In the genomic region with DNA sequence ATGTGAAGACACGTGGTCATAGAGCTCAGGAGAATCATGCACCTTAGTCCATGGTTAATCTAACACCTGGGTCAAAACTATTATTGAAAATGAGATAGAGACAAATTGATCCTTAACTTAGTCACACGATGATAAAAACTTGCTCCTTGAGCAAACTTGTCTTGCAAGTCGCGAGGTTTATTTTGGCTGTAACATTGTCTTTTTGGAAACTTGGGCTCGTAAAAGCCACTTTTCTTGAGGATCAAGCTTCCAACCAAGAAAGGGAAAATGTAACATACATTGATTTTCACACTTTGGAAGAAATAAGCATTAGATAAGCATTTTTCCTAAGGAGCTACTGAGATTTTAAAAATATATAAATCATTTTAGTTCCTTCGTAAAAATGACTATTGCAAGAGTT, we compare ENCODE assay signal across 29 cellular contexts. TPM values are rescaled to one million over a fixed set of nuclear protein-coding genes. Genes with fewer than 3 reads are reported as not detected.
DNase-seq lines count a peak whose midpoint lies in the region; ATAC-seq and TF ChIP-seq lines count a peak whose summit lies in the region.
"Had no signal": no experiment of that assay in that cellular context is flagged by ENCODE, and none has a peak within 500 bp of the region (broad histone marks: within the 10 kb centered on the region; RNA-seq: fewer than 3 reads in every experiment).

No MANE protein-coding gene starts in this region.

- H2AFZ ChIP-seq in PC-3 (ENCODE audit: low read length) (peak overlapping the region; percentile 31; the same call in 1 of the 2 replicates), osteoblast (ENCODE audit: low read length) (no peak overlapping the region)

- H3K27ac ChIP-seq in PC-3 (ENCODE audit: low read length) (peak overlapping the region; percentile 75), osteoblast (ENCODE audit: low read depth, low read length) (peak overlapping the region; percentile 2)
- H3K27ac ChIP-seq: C4-2B had no signal

- CTCF ChIA-PET in Calu3 (lab: Charles Lee) (interaction anchor here (0.7 to 7.0 kb wide), 7 partner anchors 9 to 254 kb away, joined by 3 to 79 read pairs (median 6); partner anchors contain the start of gene PTPN14), PC-3 (lab: Charles Lee) (interaction anchor here (0.7 to 3.6 kb wide), 4 partner anchors 32 to 251 kb away, joined by 4 to 36 read pairs (median 4); partner anchors contain the start of gene PTPN14), WTC11 (lab: Charles Lee) (interaction anchor here (0.8 to 8.8 kb wide), 5 partner anchors 11 to 254 kb away, joined by 3 to 122 read pairs (median 14); partner anchors contain the start of gene PTPN14)

- H3K4me3 ChIP-seq in PC-3 (ENCODE audit: low read length) (peak overlapping the region; percentile 23; the same call in 1 of the 2 replicates), osteoblast (ENCODE audit: insufficient read depth, low read length) (no peak overlapping the region)
- H3K4me3 ChIP-seq: GM12878, K562, MG63 had no signal

- H3K9me3 ChIP-seq in PC-3 (ENCODE audit: low read length): no peaks in the 10 kb centered on the region
- H3K9me3 ChIP-seq in osteoblast (ENCODE audit: low read depth, low read length): no peaks in the 10 kb centered on the region
- H3K9me3 ChIP-seq: Caco-2, MG63 had no signal

- H3K4me1 ChIP-seq in PC-3 (ENCODE audit: insufficient read depth, low read length) (peaks cover 43% of the 10 kb centered on the region), osteoblast (ENCODE audit: insufficient read depth, low read length) (peaks cover 42% of the 10 kb centered on the region)
- H3K4me1 ChIP-seq: Caco-2 had no signal

- no peaks in the 10 kb centered on the region for H3F3A ChIP-seq in PC-3 (ENCODE audit: low read length, unreplicated experiment)

- H3K27me3 Mint-ChIP-seq in Calu3 (ENCODE audit: unreplicated experiment): no peaks in the 10 kb centered on the region
- no peaks in the 10 kb centered on the region for H3K27me3 Mint-ChIP-seq in WTC11 (ENCODE audit: low read depth)

- POLR2A ChIA-PET in PC-3 (lab: Charles Lee; ENCODE audit: unreplicated experiment): interaction anchor here (0.7 kb wide), 1 partner anchor 31 kb away, joined by 6 read pairs; the partner anchor contains the start of gene PTPN14
- POLR2A ChIA-PET in WTC11 (lab: Charles Lee): interaction anchor here (2.2 kb wide), 1 partner anchor 31 kb away, joined by 13 read pairs; the partner anchor contains the start of gene PTPN14

- BruUV-seq in Calu3 (replicated peaks; lab: Mats Ljungman, UMichigan) (no TSS peak), PC-3 (replicated peaks; lab: Mats Ljungman, UMichigan) (no TSS peak)

- TF ChIP-seq CTCF in Calu3 (IDR thresholded peaks at IDR 0.05; ENCODE audit: unreplicated experiment): no peak
- TF ChIP-seq CTCF in PC-3 (conservative IDR thresholded peaks at IDR 0.05; ENCODE audit: low read depth, low read length): no peak
- no peak for TF ChIP-seq CTCF in WTC11 (IDR thresholded peaks at IDR 0.05)
- no peak for TF ChIP-seq CTCF in osteoblast (IDR thresholded peaks at IDR 0.05; ENCODE audit: extremely low read depth, low read depth, low read length)

- H3K4me2 ChIP-seq in PC-3 (ENCODE audit: low read length) (peak overlapping the region; percentile 68), osteoblast (ENCODE audit: insufficient read depth, low read length) (no peak overlapping the region)

- intact Hi-C loops in Calu3 (cut with micrococcal nuclease; ENCODE audit: unreplicated experiment): loop anchor here (2.0 kb wide), 2 partner anchors 76 to 136 kb away; no protein-coding TSS in a partner anchor
- intact Hi-C loops in PC-3 (cut with micrococcal nuclease): loop anchor here (2.0 kb wide), 2 partner anchors 14 to 66 kb away; no protein-coding TSS in a partner anchor

- H4K20me1 ChIP-seq in PC-3 (ENCODE audit: low read length): no peaks in the 10 kb centered on the region
- no peaks in the 10 kb centered on the region for H4K20me1 ChIP-seq in osteoblast (ENCODE audit: insufficient read depth, low read length)

- DNase-seq in Calu3 (no peak), PC-3 (peak; percentile 61), WTC11 (ENCODE audit: low spot score) (no peak), osteoblast (ENCODE audit: insufficient read length, low spot score, missing footprints) (no peak), RKO (ENCODE audit: low spot score) (no peak), NOMO-1 (lab: John Stamatoyannopoulos, UW; ENCODE audit: unreplicated experiment in 2 of 2) (no peak), SIG-M5 (lab: John Stamatoyannopoulos, UW) (no peak)
- DNase-seq: Caco-2; CD8-positive, alpha-beta T cell; DMS 273 treated with DMSO at 0.1 percent for 48 hours; DMS79; EL; GDM1; Kasumi-1; MG63; NCI-H1417; NCI-H1694; NCI-H2029 treated with DMSO at 0.1 percent for 48 hours; NCI-H446 treated with DMSO at 0.1 percent for 48 hours; NCI-H526; NCI-H82; NK-92 treated with Interleukin-12 subunit alpha and Interleukin-12 subunit beta, amount 100 ng/mL, for 24 hours had no signal

- H3K27ac Mint-ChIP-seq in Calu3 (ENCODE audit: unreplicated experiment) (peak overlapping the region; percentile 73), WTC11 (peak overlapping the region; percentile 2; the same call in 1 of the 2 replicates)
- H3K27ac Mint-ChIP-seq: B cell; CD8-positive, alpha-beta T cell had no signal

- H3K36me3 Mint-ChIP-seq in Calu3 (ENCODE audit: insufficient read depth, unreplicated experiment) (no peaks in the 10 kb centered on the region), WTC11 (peaks cover under 1% of the 10 kb centered on the region; the same call in 1 of the 2 replicates)
- H3K36me3 Mint-ChIP-seq: CD8-positive, alpha-beta T cell had no signal

- ATAC-seq in PC-3: no peak
- no peak for ATAC-seq in WTC11
- ATAC-seq in GM21737 (IDR thresholded peaks at IDR 0.05; ENCODE audit: unreplicated experiment): no peak
- ATAC-seq: CD8-positive, alpha-beta T cell; GM12878; HepG2; K562; Right ventricle myocardium inferior had no signal

- H3K4me1 Mint-ChIP-seq in Calu3 (ENCODE audit: low read depth, unreplicated experiment) (peaks cover 53% of the 10 kb centered on the region), WTC11 (peaks cover 18% of the 10 kb centered on the region)

- H3K36me3 ChIP-seq in PC-3 (ENCODE audit: low read depth, low read length) (no peaks in the 10 kb centered on the region), osteoblast (ENCODE audit: insufficient read depth, low read length) (no peaks in the 10 kb centered on the region)
- H3K36me3 ChIP-seq: MG63 had no signal

- H3K79me2 ChIP-seq in PC-3 (ENCODE audit: low read length): no peaks in the 10 kb centered on the region
- H3K79me2 ChIP-seq in osteoblast (ENCODE audit: insufficient read depth, low read length): no peaks in the 10 kb centered on the region

- H3K4me3 Mint-ChIP-seq in Calu3 (ENCODE audit: low read depth, unreplicated experiment): no peak overlapping the region
- H3K4me3 Mint-ChIP-seq in WTC11: no peak overlapping the region
- H3K4me3 Mint-ChIP-seq: B cell; CD8-positive, alpha-beta T cell had no signal

- no peak overlapping the region for H3K9ac ChIP-seq in PC-3 (ENCODE audit: low read length)

- H3K9me2 ChIP-seq in PC-3 (replicated peaks; ENCODE audit: low read length): no peaks in the 10 kb centered on the region

- H3K27me3 ChIP-seq in PC-3 (ENCODE audit: low read length): no peaks in the 10 kb centered on the region
- no peaks in the 10 kb centered on the region for H3K27me3 ChIP-seq in osteoblast (ENCODE audit: insufficient read depth, low read length)
- H3K27me3 ChIP-seq: MG63 had no signal

- H3K9me3 Mint-ChIP-seq in Calu3 (ENCODE audit: low read depth, unreplicated experiment) (no peaks in the 10 kb centered on the region), WTC11 (peaks cover under 1% of the 10 kb centered on the region)

TF ChIP-seq in WTC11, 78 proteins besides CTCF, POLR2A, EP300 and RAD21:
- no peak for TF ChIP-seq E2F1 (CRISPR knock-in tag; IDR thresholded peaks at IDR 0.05)
- TF ChIP-seq TEAD4 (CRISPR knock-in tag; IDR thresholded peaks at IDR 0.05): no peak
- no peak for TF ChIP-seq ZNF396 (CRISPR knock-in tag; IDR thresholded peaks at IDR 0.05; ENCODE audit: borderline replicate concordance)

RNA-seq across cellular contexts. Expression of gene CENPF, which starts 19.9 kb away (rescaled TPM):
- total RNA-seq in Calu3 (2022) (118 and 144 TPM in 2 replicates), PC-3 (2014; rRNA removed) (92.6 and 101 TPM in 2 replicates), WTC11 (2021) (137 to 166 TPM (median 143 TPM) in 3 replicates), osteoblast (8.3 and 8.5 TPM in 2 replicates)

RNA-seq across cellular contexts. Expression of gene PTPN14, which starts 31.7 kb away (rescaled TPM):
- 72.4 and 77.4 TPM in 2 replicates for total RNA-seq in Calu3 (2022)
- 12.6 and 17.1 TPM in 2 replicates for total RNA-seq in PC-3 (2014; rRNA removed)
- 83.3 to 88.4 TPM (median 86.4 TPM) in 3 replicates for total RNA-seq in WTC11 (2021)
- total RNA-seq in osteoblast: 122 and 131 TPM in 2 replicates
- total RNA-seq: B cell; CD8-positive, alpha-beta T cell had no signal
